24 cellular contexts compared by ENCODE assay signal in genomic region chr12:98179151-98179550, GRCh38.
"Had no signal": no experiment of that assay in that cellular context is flagged by ENCODE, and none has a peak within 500 bp of the region (broad histone marks: within the 10 kb centered on the region; RNA-seq: fewer than 3 reads in every experiment).

No MANE protein-coding gene starts in this region.

- H3K27ac Mint-ChIP-seq: mesothelial cell of epicardium had no signal

- H3K9me3 Mint-ChIP-seq: mesothelial cell of epicardium had no signal

- H3K9me3 ChIP-seq: esophagus squamous epithelium, gastrocnemius medialis, left lung, lower lobe of right lung, mucosa of descending colon had no signal

- H3K36me3 Mint-ChIP-seq: mesothelial cell of epicardium had no signal

- H3K36me3 ChIP-seq: esophagus squamous epithelium, gastrocnemius medialis, heart right ventricle, left lung, lower lobe of right lung had no signal

- H3K4me3 Mint-ChIP-seq: mesothelial cell of epicardium had no signal

- ATAC-seq: gastrocnemius medialis, heart right ventricle, left cardiac atrium, left lung, left ventricle myocardium superior, lower lobe of right lung, mucosa of descending colon had no signal

- H3K4me1 ChIP-seq: esophagus squamous epithelium, gastrocnemius medialis, left lung, lower lobe of right lung had no signal

- DNase-seq: dermis blood vessel endothelial cell; dorsolateral prefrontal cortex; effector CD4-positive, alpha-beta T cell; effector memory CD4-positive, alpha-beta T cell; esophagus squamous epithelium; foreskin fibroblast; foreskin melanocyte; gastrocnemius medialis; glutamatergic neuron; head of caudate nucleus; heart right ventricle; hippocampal formation; left cardiac atrium; left lung; left ventricle myocardium superior; lower lobe of right lung; mesenchymal stem cell; mucosa of descending colon had no signal

- FAIRE-seq: colon, endothelial cell of umbilical vein, islet of Langerhans, keratinocyte had no signal

- H3K4me3 ChIP-seq: coronary artery, dorsolateral prefrontal cortex, esophagus squamous epithelium, gastrocnemius medialis, heart right ventricle, left lung, lower lobe of right lung, mucosa of descending colon had no signal

- H3K27me3 ChIP-seq: esophagus squamous epithelium, gastrocnemius medialis, heart right ventricle, left lung had no signal

- H3K4me1 Mint-ChIP-seq: mesothelial cell of epicardium had no signal
